1 cellular context compared by ENCODE assay signal in genomic region chr2:45892236-45892701, GRCh38.
TF ChIP-seq lines count a peak whose summit lies in the region.

No MANE protein-coding gene starts in this region.

TF ChIP-seq in HepG2, 621 proteins besides CTCF, POLR2A, EP300 and RAD21 (continued from another document):
- TF ChIP-seq, protein P1, sequence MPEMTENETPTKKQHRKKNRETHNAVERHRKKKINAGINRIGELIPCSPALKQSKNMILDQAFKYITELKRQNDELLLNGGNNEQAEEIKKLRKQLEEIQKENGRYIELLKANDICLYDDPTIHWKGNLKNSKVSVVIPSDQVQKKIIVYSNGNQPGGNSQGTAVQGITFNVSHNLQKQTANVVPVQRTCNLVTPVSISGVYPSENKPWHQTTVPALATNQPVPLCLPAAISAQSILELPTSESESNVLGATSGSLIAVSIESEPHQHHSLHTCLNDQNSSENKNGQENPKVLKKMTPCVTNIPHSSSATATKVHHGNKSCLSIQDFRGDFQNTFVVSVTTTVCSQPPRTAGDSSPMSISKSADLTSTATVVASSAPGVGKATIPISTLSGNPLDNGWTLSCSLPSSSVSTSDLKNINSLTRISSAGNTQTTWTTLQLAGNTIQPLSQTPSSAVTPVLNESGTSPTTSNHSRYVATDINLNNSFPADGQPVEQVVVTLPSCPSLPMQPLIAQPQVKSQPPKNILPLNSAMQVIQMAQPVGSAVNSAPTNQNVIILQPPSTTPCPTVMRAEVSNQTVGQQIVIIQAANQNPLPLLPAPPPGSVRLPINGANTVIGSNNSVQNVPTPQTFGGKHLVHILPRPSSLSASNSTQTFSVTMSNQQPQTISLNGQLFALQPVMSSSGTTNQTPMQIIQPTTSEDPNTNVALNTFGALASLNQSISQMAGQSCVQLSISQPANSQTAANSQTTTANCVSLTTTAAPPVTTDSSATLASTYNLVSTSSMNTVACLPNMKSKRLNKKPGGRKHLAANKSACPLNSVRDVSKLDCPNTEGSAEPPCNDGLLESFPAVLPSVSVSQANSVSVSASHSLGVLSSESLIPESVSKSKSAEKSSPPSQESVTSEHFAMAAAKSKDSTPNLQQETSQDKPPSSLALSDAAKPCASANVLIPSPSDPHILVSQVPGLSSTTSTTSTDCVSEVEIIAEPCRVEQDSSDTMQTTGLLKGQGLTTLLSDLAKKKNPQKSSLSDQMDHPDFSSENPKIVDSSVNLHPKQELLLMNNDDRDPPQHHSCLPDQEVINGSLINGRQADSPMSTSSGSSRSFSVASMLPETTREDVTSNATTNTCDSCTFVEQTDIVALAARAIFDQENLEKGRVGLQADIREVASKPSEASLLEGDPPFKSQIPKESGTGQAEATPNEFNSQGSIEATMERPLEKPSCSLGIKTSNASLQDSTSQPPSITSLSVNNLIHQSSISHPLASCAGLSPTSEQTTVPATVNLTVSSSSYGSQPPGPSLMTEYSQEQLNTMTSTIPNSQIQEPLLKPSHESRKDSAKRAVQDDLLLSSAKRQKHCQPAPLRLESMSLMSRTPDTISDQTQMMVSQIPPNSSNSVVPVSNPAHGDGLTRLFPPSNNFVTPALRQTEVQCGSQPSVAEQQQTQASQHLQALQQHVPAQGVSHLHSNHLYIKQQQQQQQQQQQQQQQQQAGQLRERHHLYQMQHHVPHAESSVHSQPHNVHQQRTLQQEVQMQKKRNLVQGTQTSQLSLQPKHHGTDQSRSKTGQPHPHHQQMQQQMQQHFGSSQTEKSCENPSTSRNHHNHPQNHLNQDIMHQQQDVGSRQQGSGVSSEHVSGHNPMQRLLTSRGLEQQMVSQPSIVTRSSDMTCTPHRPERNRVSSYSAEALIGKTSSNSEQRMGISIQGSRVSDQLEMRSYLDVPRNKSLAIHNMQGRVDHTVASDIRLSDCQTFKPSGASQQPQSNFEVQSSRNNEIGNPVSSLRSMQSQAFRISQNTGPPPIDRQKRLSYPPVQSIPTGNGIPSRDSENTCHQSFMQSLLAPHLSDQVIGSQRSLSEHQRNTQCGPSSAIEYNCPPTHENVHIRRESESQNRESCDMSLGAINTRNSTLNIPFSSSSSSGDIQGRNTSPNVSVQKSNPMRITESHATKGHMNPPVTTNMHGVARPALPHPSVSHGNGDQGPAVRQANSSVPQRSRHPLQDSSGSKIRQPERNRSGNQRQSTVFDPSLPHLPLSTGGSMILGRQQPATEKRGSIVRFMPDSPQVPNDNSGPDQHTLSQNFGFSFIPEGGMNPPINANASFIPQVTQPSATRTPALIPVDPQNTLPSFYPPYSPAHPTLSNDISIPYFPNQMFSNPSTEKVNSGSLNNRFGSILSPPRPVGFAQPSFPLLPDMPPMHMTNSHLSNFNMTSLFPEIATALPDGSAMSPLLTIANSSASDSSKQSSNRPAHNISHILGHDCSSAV (CRISPR knock-in tag; IDR thresholded peaks at IDR 0.05; ENCODE audit: borderline replicate concordance) = no peak
- no peak for TF ChIP-seq ZFP41 (CRISPR knock-in tag; IDR thresholded peaks at IDR 0.05; ENCODE audit: borderline replicate concordance)
